18 cellular contexts compared by ENCODE assay signal in the genomic region with DNA sequence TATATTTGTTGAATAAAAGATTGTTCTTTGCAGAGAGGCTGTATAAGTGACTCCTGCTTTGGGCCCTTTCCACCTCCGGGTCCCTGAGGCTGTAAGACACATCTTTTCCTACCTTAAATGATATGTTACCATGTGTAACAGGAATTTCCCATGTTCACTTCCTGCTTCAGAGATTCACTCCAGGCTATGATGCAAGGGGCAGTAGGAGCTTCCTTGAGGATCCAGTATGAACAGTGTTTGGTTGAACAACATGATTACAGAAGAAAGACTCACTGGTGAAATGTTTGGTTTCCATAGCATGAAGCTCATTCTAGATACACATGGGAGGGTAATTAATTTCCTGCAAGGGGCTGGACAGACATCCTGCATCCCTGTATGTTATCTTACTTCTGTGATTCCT. TPM values are rescaled to one million over a fixed set of nuclear protein-coding genes. Genes with fewer than 3 reads are reported as not detected.
"Had no signal": no experiment of that assay in that cellular context is flagged by ENCODE, and none has a peak within 500 bp of the region (broad histone marks: within the 10 kb centered on the region; RNA-seq: fewer than 3 reads in every experiment).

No MANE protein-coding gene starts in this region.

- H3K4me3 ChIP-seq: esophagus squamous epithelium, heart left ventricle, left ventricle myocardium inferior, neural progenitor cell, ovary, suprapubic skin had no signal

- FAIRE-seq: TTC549 had no signal

- H3K36me3 ChIP-seq: esophagus squamous epithelium, heart left ventricle, left ventricle myocardium inferior, neural progenitor cell, ovary, suprapubic skin had no signal

- H3K27me3 ChIP-seq: neural progenitor cell, ovary, suprapubic skin had no signal

- H2AFZ ChIP-seq: neural progenitor cell had no signal

- DNase-seq: activated CD4-positive, alpha-beta T cell treated with anti-CD3 and anti-CD28 coated beads, Interleukin-2, amount 10 ng/mL, durations not matched to agents 7 days and 5 days; activated CD4-positive, CD25-positive, alpha-beta regulatory T cell; activated CD8-positive, alpha-beta memory T cell treated with anti-CD3 and anti-CD28 coated beads for 24 hours; activated naive CD4-positive, alpha-beta T cell treated with anti-CD3 and anti-CD28 coated beads for 36 hours; activated T-cell treated with anti-CD3 and anti-CD28 coated beads for 4 hours; esophagus squamous epithelium; foreskin melanocyte; heart left ventricle; left ventricle myocardium inferior; ovary; stimulated activated CD4-positive, alpha-beta T cell treated with anti-CD3 and anti-CD28 coated beads, Interleukin-2, amount 100 ng/mL, for 48 hours; stimulated activated naive CD8-positive, alpha-beta T cell treated with anti-CD3 and anti-CD28 coated beads, Interleukin-15, Interleukin-2, amounts not matched to agents 100 U/mL and 50 U/mL, for 24 hours; T-helper 2 cell had no signal

- H3K4me1 ChIP-seq: left ventricle myocardium inferior, neural progenitor cell, suprapubic skin had no signal

- H3K4me2 ChIP-seq: neural progenitor cell had no signal

- H3K27ac ChIP-seq: esophagus squamous epithelium, heart left ventricle, left ventricle myocardium inferior, neural progenitor cell, ovary, suprapubic skin had no signal

- H3K9me3 ChIP-seq: esophagus squamous epithelium, heart left ventricle, left ventricle myocardium inferior, ovary, suprapubic skin had no signal

- H3K9ac ChIP-seq: neural progenitor cell had no signal

- ATAC-seq: activated T-helper 17 cell treated with anti-CD3 and anti-CD28 coated beads, Interleukin-2, amount 50 U/mL, for 72 hours; heart left ventricle; stimulated activated naive CD8-positive, alpha-beta T cell treated with anti-CD3 and anti-CD28 coated beads, Interleukin-15, Interleukin-2, amounts not matched to agents 100 U/mL and 50 U/mL, for 24 hours had no signal

RNA-seq across cellular contexts. Expression of a gene that starts 30.8 kb away (rescaled TPM):
- total RNA-seq: activated CD4-positive, alpha-beta T cell treated with anti-CD3 and anti-CD28 coated beads, Interleukin-2, amount 10 ng/mL, durations not matched to agents 7 days and 5 days; activated naive CD4-positive, alpha-beta T cell treated with anti-CD3 and anti-CD28 coated beads for 36 hours; left ventricle myocardium inferior; myocyte had no signal
- polyA plus RNA-seq: heart left ventricle had no signal
